Comparison of ENCODE assay signal across 8 cellular contexts in genomic region chr1:37860346-37860666, GRCh38. TPM values are rescaled to one million over a fixed set of nuclear protein-coding genes. Genes with fewer than 3 reads are reported as not detected.
DNase-seq lines count a peak whose midpoint lies in the region; ATAC-seq and TF ChIP-seq lines count a peak whose summit lies in the region.

No MANE protein-coding gene starts in this region.

- H3K4me3 ChIP-seq in Caco-2 (ENCODE audit: low read depth, low read length) (peak overlapping the region; percentile 1; the same call in 1 of the 2 replicates), Panc1 (ENCODE audit: low read depth in 2 of 2, low read length in 2 of 2) (peak overlapping the region; percentile 83 to 85)

- in situ Hi-C loops in Panc1 (cut with HindIII; ENCODE audit: low pct_unique_long_range_greater_than_20kb, low sequenced_read_pairs) = no loop called here

- CTCF ChIA-PET in Caco-2 (lab: Charles Lee) = interaction anchor here (0.5 to 1.4 kb wide), 3 partner anchors 20 to 52 kb away, joined by 4 to 5 read pairs (median 4); partner anchors contain the start of genes C1orf122 and YRDC
- CTCF ChIA-PET in Panc1 (lab: Charles Lee) = interaction anchor here (1.0 to 1.3 kb wide), 3 partner anchors 15 to 167 kb away, joined by 3 to 13 read pairs (median 4); no protein-coding TSS in a partner anchor

- H3K9me3 Mint-ChIP-seq in Caco-2 (ENCODE audit: unreplicated experiment) = no peaks in the 10 kb centered on the region
- no peaks in the 10 kb centered on the region for H3K9me3 Mint-ChIP-seq in osteocyte (ENCODE audit: unreplicated experiment)

- H3K27me3 Mint-ChIP-seq in Caco-2 (ENCODE audit: insufficient read depth, unreplicated experiment) (no peaks in the 10 kb centered on the region), osteocyte (ENCODE audit: unreplicated experiment) (no peaks in the 10 kb centered on the region)

- ATAC-seq in Panc1 = no peak

- POLR2A ChIA-PET in Caco-2 (lab: Charles Lee) (interaction anchor here (1.3 kb wide), 1 partner anchor 71 kb away, joined by 4 read pairs; no protein-coding TSS in a partner anchor), Panc1 (lab: Charles Lee) (interaction anchor here (0.6 kb wide), 2 partner anchors 62 to 90 kb away, joined by 3 to 9 read pairs; no protein-coding TSS in a partner anchor)

- H3K36me3 ChIP-seq in Caco-2 (ENCODE audit: control insufficient read depth, insufficient read depth, low read length) (no peaks in the 10 kb centered on the region), Panc1 (ENCODE audit: control insufficient read depth, insufficient read depth, low read length) (peaks cover 5% of the 10 kb centered on the region)

- H3K27ac Mint-ChIP-seq in Caco-2 (ENCODE audit: unreplicated experiment) = peak overlapping the region; percentile 91
- H3K27ac Mint-ChIP-seq in osteocyte (ENCODE audit: unreplicated experiment) = peak overlapping the region; percentile 91

- H3K36me3 Mint-ChIP-seq in Caco-2 (ENCODE audit: insufficient read depth, unreplicated experiment) = peaks cover 31% of the 10 kb centered on the region
- peaks cover 23% of the 10 kb centered on the region for H3K36me3 Mint-ChIP-seq in osteocyte (ENCODE audit: unreplicated experiment)

- intact Hi-C loops in Caco-2 (cut with micrococcal nuclease; ENCODE audit: unreplicated experiment) = no loop called here
- intact Hi-C loops in Panc1 (cut with micrococcal nuclease; ENCODE audit: unreplicated experiment) = loop anchor here (1.0 kb wide), 1 partner anchor 49 kb away; no protein-coding TSS in a partner anchor

- H3K9me3 ChIP-seq in Caco-2 (no peaks in the 10 kb centered on the region), Panc1 (ENCODE audit: control insufficient read depth, insufficient read depth, low read depth, low read length) (no peaks in the 10 kb centered on the region)

- H3K27me3 ChIP-seq in Caco-2 (replicated peaks; ENCODE audit: control insufficient read depth, insufficient read depth, low read length) (no peaks in the 10 kb centered on the region), Panc1 (ENCODE audit: control insufficient read depth, insufficient read depth, low read length) (no peaks in the 10 kb centered on the region)

- BruUV-seq in Caco-2 (replicated peaks; lab: Mats Ljungman, UMichigan) = no TSS peak
- BruUV-seq in Panc1 (replicated peaks; lab: Mats Ljungman, UMichigan) = no TSS peak

- no peaks in the 10 kb centered on the region for H3K4me1 Mint-ChIP-seq in Caco-2 (ENCODE audit: low read depth, unreplicated experiment)
- peaks cover 23% of the 10 kb centered on the region for H3K4me1 Mint-ChIP-seq in osteocyte (ENCODE audit: unreplicated experiment)

- no peak for DNase-seq in Caco-2
- no peak for DNase-seq in Panc1 (ENCODE audit: low read depth, low spot score)
- DNase-seq in epithelial cell of prostate (ENCODE audit: low read depth, low spot score) = no peak
- no peak for DNase-seq in osteocyte (ENCODE audit: extremely low spot score, unreplicated experiment)
- no peak for DNase-seq in stimulated activated CD4-positive, alpha-beta T cell treated with anti-CD3 and anti-CD28 coated beads, Interleukin-2, amount 100 ng/mL, for 48 hours
- DNase-seq in NCI-H1105 (lab: John Stamatoyannopoulos, UW) = no peak
- no peak for DNase-seq in HPDE6-E6E7 (ENCODE audit: extremely low spot score)
- DNase-seq in NCI-H345 treated with DMSO at 0.1 percent for 48 hours (lab: John Stamatoyannopoulos, UW; ENCODE audit: unreplicated experiment) = no peak

- H3K27ac ChIP-seq in Panc1 (ENCODE audit: low read length) = peak overlapping the region; percentile 91
- peak overlapping the region; percentile 94 for H3K27ac ChIP-seq in epithelial cell of prostate

- TF ChIP-seq CTCF in Caco-2 (IDR thresholded peaks at IDR 0.05; ENCODE audit: insufficient read depth in 1 of 2, low read depth in 1 of 2, low read length in 1 of 2, severe bottlenecking in 1 of 2, unreplicated experiment in 1 of 2) (no peak), Panc1 (IDR thresholded peaks at IDR 0.05) (no peak; the same call in 1 of the 2 replicates), osteocyte (IDR thresholded peaks at IDR 0.05) (no peak)

- peak overlapping the region; percentile 84 for H3K4me3 Mint-ChIP-seq in Caco-2 (ENCODE audit: unreplicated experiment)
- H3K4me3 Mint-ChIP-seq in osteocyte (ENCODE audit: unreplicated experiment) = peak overlapping the region; percentile 91

- H3K4me1 ChIP-seq in Caco-2 (peaks cover 5% of the 10 kb centered on the region; the same call in 1 of the 2 replicates), Panc1 (ENCODE audit: control insufficient read depth, insufficient read depth, low read length) (peaks cover 17% of the 10 kb centered on the region)

RNA-seq across cellular contexts. Expression of gene MTF1, which starts 0.9 kb away (rescaled TPM):
- total RNA-seq in Caco-2 (2022) = 6.4 and 8.4 TPM in 2 replicates
- total RNA-seq in Panc1 (2021; ENCODE audit: unreplicated experiment) = 26.2 TPM
- 6.3 TPM for polyA plus RNA-seq in Panc1 (2012; ENCODE audit: insufficient read length)
- 14.3 and 16.9 TPM in 2 replicates for total RNA-seq in osteocyte

RNA-seq across cellular contexts. Expression of gene YRDC, which starts 52.3 kb away (rescaled TPM):
- 10.3 and 10.7 TPM in 2 replicates for total RNA-seq in Caco-2 (2022)
- 24.0 TPM for total RNA-seq in Panc1 (2021; ENCODE audit: unreplicated experiment)
- polyA plus RNA-seq in Panc1 (2012; ENCODE audit: insufficient read length) = 22.5 TPM
- total RNA-seq in osteocyte = 12.7 and 14.3 TPM in 2 replicates

RNA-seq across cellular contexts. Expression of gene C1orf122, which starts 52.7 kb away (rescaled TPM):
- 37.7 and 41.0 TPM in 2 replicates for total RNA-seq in Caco-2 (2022)
- total RNA-seq in Panc1 (2021; ENCODE audit: unreplicated experiment) = 77.2 TPM
- polyA plus RNA-seq in Panc1 (2012; ENCODE audit: insufficient read length) = 104 TPM
- total RNA-seq in osteocyte = 55.0 and 57.0 TPM in 2 replicates
